In the genomic region with DNA sequence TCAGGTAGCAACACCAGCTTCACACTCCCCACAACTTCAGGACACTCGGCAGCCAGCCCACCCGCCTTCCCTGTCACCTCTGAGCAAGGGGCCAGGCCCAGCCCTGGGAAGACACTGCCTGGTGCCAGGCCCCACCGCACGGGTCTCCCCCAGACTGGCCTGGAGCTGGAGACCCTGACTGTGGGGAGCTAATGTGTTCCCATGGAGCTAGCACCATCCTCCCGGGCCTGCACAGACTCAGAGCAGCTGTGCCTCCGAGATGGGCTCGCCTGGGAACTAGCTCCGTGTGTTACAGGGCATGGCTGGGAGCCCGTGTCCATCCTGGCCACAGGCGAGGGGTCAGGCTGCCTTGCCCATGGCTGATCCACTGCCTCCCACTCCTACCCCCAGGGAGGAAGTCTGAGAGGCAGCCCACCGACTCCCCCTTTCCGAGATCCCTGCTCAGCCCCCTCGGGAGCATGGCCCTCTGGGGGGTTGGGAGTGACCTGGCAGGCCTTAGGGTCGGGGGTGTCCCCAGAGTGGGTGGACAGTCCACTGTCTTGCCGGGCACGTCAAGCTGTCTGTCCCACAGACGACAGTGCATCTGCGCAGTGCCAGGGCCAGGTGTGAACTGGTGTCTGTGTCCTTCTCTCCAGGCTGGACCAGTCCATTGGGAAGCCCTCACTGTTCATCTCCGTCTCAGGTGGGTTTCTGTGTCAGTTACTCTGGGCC, we compare ENCODE assay signal across 14 cellular contexts.
DNase-seq lines count a peak whose midpoint lies in the region; ATAC-seq and TF ChIP-seq lines count a peak whose summit lies in the region.
"Had no signal": no experiment of that assay in that cellular context is flagged by ENCODE, and none has a peak within 500 bp of the region (broad histone marks: within the 10 kb centered on the region; RNA-seq: fewer than 3 reads in every experiment).

No MANE protein-coding gene starts in this region.

- no peak overlapping the region for H3K14ac ChIP-seq in mesenchymal stem cell (ENCODE audit: low read length in 2 of 2)

- H3K18ac ChIP-seq in mesenchymal stem cell (ENCODE audit: low read depth in 1 of 2, low read length in 2 of 2): peak overlapping the region in 1 of 2 experiments; percentile 42

- H3K36me3 ChIP-seq in cardiac muscle cell: no peaks in the 10 kb centered on the region
- peaks cover 0 to 4% of the 10 kb centered on the region in 2 donors for H3K36me3 ChIP-seq in adrenal gland (replicated peaks in 1 of 2)
- no peaks in the 10 kb centered on the region for H3K36me3 ChIP-seq in mesenchymal stem cell (ENCODE audit: control insufficient read depth in 1 of 2, insufficient read depth in 2 of 2, low read depth in 1 of 2, low read length in 2 of 2)

- intact Hi-C loops in right cardiac atrium (cut with DNase I): loop anchor here in 1 of 4 donors (10.0 kb wide), 1 partner anchor 232 kb away; no protein-coding TSS in a partner anchor
- intact Hi-C loops in adrenal gland (cut with DNase I): no loop called here

- peak overlapping the region; percentile 4 for H4K91ac ChIP-seq in mesenchymal stem cell (ENCODE audit: low read length)

- no peak overlapping the region for H3K9ac ChIP-seq in mesenchymal stem cell (ENCODE audit: low read length)
- H3K9ac ChIP-seq: GM23248 had no signal

- no peak overlapping the region for H3K4me2 ChIP-seq in mesenchymal stem cell (ENCODE audit: low read length, poor library complexity, severe bottlenecking)
- H3K4me2 ChIP-seq: PC-9 had no signal

- H3K79me1 ChIP-seq in mesenchymal stem cell (replicated peaks; ENCODE audit: low read length, poor library complexity, severe bottlenecking): no peaks in the 10 kb centered on the region

- ATAC-seq in right cardiac atrium: no peak
- ATAC-seq: heart right ventricle; stimulated activated naive CD8-positive, alpha-beta T cell treated with anti-CD3 and anti-CD28 coated beads, Interleukin-15, amount 100 ng/mL, for 72 hours had no signal

- H2AK5ac ChIP-seq in mesenchymal stem cell (ENCODE audit: low read length, severe bottlenecking): no peak overlapping the region

- H2BK120ac ChIP-seq in mesenchymal stem cell (ENCODE audit: low read depth, low read length): no peak overlapping the region

- H3K9me3 ChIP-seq in cardiac muscle cell (ENCODE audit: low read depth): no peaks in the 10 kb centered on the region
- H3K9me3 ChIP-seq in right cardiac atrium (ENCODE audit: control insufficient read depth, low read length): no peaks in the 10 kb centered on the region
- H3K9me3 ChIP-seq in adrenal gland (replicated peaks in 1 of 3): no peaks in the 10 kb centered on the region
- no peaks in the 10 kb centered on the region for H3K9me3 ChIP-seq in mesenchymal stem cell (ENCODE audit: control insufficient read depth, low read length)
- H3K9me3 ChIP-seq: heart right ventricle had no signal

- H3K4me3 Mint-ChIP-seq in type B pancreatic cell: no peak overlapping the region
- H3K4me3 Mint-ChIP-seq: stimulated activated naive CD8-positive, alpha-beta T cell treated with anti-CD3 and anti-CD28 coated beads, Interleukin-15, amount 100 ng/mL, for 72 hours; T-helper 1 cell treated with Interleukin-12 subunit alpha and Interleukin-12 subunit beta and Interleukin-4 antibody, amounts not matched to agents 30 μg/mL and 1 μg/mL, for 36 hours had no signal

- H3K27me3 Mint-ChIP-seq in type B pancreatic cell: peaks cover 8% of the 10 kb centered on the region
- H3K27me3 Mint-ChIP-seq: stimulated activated naive CD8-positive, alpha-beta T cell treated with anti-CD3 and anti-CD28 coated beads, Interleukin-15, amount 100 ng/mL, for 72 hours had no signal

- WGBS in right cardiac atrium: 93% methylated on average over 19 of the region's 19 CpGs
- 89 to 93% (median 91%) methylated on average over 4 to 19 of the region's 19 CpGs for WGBS in adrenal gland, 4 donors
- 90% methylated on average over 19 of the region's 19 CpGs for WGBS in mesenchymal stem cell

- in situ Hi-C loops in G401 (cut with HindIII; ENCODE audit: low sequenced_read_pairs): no loop called here

- no peaks in the 10 kb centered on the region for H3K9me3 Mint-ChIP-seq in type B pancreatic cell
- H3K9me3 Mint-ChIP-seq: stimulated activated naive CD8-positive, alpha-beta T cell treated with anti-CD3 and anti-CD28 coated beads, Interleukin-15, amount 100 ng/mL, for 72 hours; T-helper 1 cell treated with Interleukin-12 subunit alpha and Interleukin-12 subunit beta and Interleukin-4 antibody, amounts not matched to agents 30 μg/mL and 1 μg/mL, for 36 hours had no signal

- H3K27ac ChIP-seq in cardiac muscle cell (peak overlapping the region; percentile 92), right cardiac atrium (ENCODE audit: low read length) (no peak overlapping the region), adrenal gland (peak overlapping the region in 3 of 5 donors; percentile 85 to 99 (median 90)), mesenchymal stem cell (ENCODE audit: low read length, poor library complexity, severe bottlenecking) (no peak overlapping the region)
- H3K27ac ChIP-seq: GM23248, heart right ventricle, PC-9 had no signal

- no peak for DNase-seq in cardiac muscle cell (ENCODE audit: low read depth in 1 of 2, low spot score in 1 of 2)
- no peak for DNase-seq in right cardiac atrium
- peak in 6 of 7 donors; percentile 9 to 60 (median 22) for DNase-seq in adrenal gland
- DNase-seq in mesenchymal stem cell: no peak
- DNase-seq in type B pancreatic cell (ENCODE audit: extremely low spot score, unreplicated experiment): peak; percentile 65
- DNase-seq in G401 (ENCODE audit: low spot score): no peak
- DNase-seq in NCI-H1105 (lab: John Stamatoyannopoulos, UW): no peak
- no peak for DNase-seq in AML-193 (lab: John Stamatoyannopoulos, UW)
- DNase-seq: NCI-H226 had no signal

- no peaks in the 10 kb centered on the region for H3K36me3 Mint-ChIP-seq in type B pancreatic cell

- H3K4me1 Mint-ChIP-seq in type B pancreatic cell (ENCODE audit: unreplicated experiment): peaks cover 8% of the 10 kb centered on the region

- H3K27me3 ChIP-seq in cardiac muscle cell (no peaks in the 10 kb centered on the region), right cardiac atrium (ENCODE audit: control insufficient read depth, insufficient read depth) (no peaks in the 10 kb centered on the region), adrenal gland (no peaks in the 10 kb centered on the region), mesenchymal stem cell (ENCODE audit: control insufficient read depth in 1 of 2, insufficient read depth in 1 of 2, low read length in 2 of 2) (peaks cover 0 to 31% of the 10 kb centered on the region in 2 experiments)
- H3K27me3 ChIP-seq: heart right ventricle had no signal

- H4K8ac ChIP-seq in mesenchymal stem cell (ENCODE audit: low read length): no peak overlapping the region

- H2BK5ac ChIP-seq in mesenchymal stem cell (ENCODE audit: low read depth, low read length, poor library complexity, severe bottlenecking): no peak overlapping the region

- peak overlapping the region; percentile 60 for H2BK15ac ChIP-seq in mesenchymal stem cell (ENCODE audit: low read depth, poor library complexity, severe bottlenecking)

- H2BK12ac ChIP-seq in mesenchymal stem cell (ENCODE audit: low read length in 2 of 2): peak overlapping the region in 1 of 2 experiments; percentile 33

- H3K4ac ChIP-seq in mesenchymal stem cell (ENCODE audit: low read depth in 1 of 2, low read length in 2 of 2): peak overlapping the region in 1 of 2 experiments; percentile 2

- no peak for TF ChIP-seq CTCF in cardiac muscle cell (IDR thresholded peaks at IDR 0.05; ENCODE audit: low read depth, low read length)
- TF ChIP-seq CTCF in adrenal gland (IDR thresholded peaks at IDR 0.05): no peak
- TF ChIP-seq CTCF in type B pancreatic cell (conservative IDR thresholded peaks at IDR 0.05): no peak

- no peak overlapping the region for H3K23ac ChIP-seq in mesenchymal stem cell (ENCODE audit: low read length in 2 of 2)

- TF ChIP-seq POLR2A in adrenal gland (IDR thresholded peaks at IDR 0.05): no peak

- no peak overlapping the region for H2AFZ ChIP-seq in mesenchymal stem cell (ENCODE audit: low read depth, low read length)
- H2AFZ ChIP-seq: GM23248, PC-9 had no signal

- no peak overlapping the region for H3K27ac Mint-ChIP-seq in type B pancreatic cell
- H3K27ac Mint-ChIP-seq: stimulated activated naive CD8-positive, alpha-beta T cell treated with anti-CD3 and anti-CD28 coated beads, Interleukin-15, amount 100 ng/mL, for 72 hours; T-helper 1 cell treated with Interleukin-12 subunit alpha and Interleukin-12 subunit beta and Interleukin-4 antibody, amounts not matched to agents 30 μg/mL and 1 μg/mL, for 36 hours had no signal

- H3K4me1 ChIP-seq in cardiac muscle cell (ENCODE audit: low read depth) (peaks cover 48% of the 10 kb centered on the region), right cardiac atrium (ENCODE audit: control insufficient read depth, insufficient read depth, low read length) (peaks cover 19% of the 10 kb centered on the region), adrenal gland (replicated peaks in 1 of 2) (peaks cover 48 to 49% of the 10 kb centered on the region in 2 donors), mesenchymal stem cell (ENCODE audit: control insufficient read depth, insufficient read depth, low read depth, low read length) (peaks cover 38% of the 10 kb centered on the region)

- H3K4me3 ChIP-seq in cardiac muscle cell: no peak overlapping the region
- H3K4me3 ChIP-seq in right cardiac atrium (ENCODE audit: low read length): no peak overlapping the region
- H3K4me3 ChIP-seq in adrenal gland: no peak overlapping the region
- no peak overlapping the region for H3K4me3 ChIP-seq in mesenchymal stem cell (ENCODE audit: insufficient read depth in 1 of 2, low read depth in 1 of 2, low read length in 2 of 2)
- H3K4me3 ChIP-seq: GM23248, heart right ventricle, PC-9 had no signal

Comparison
In these comparisons a context has a peak if more than half of its experiments do, and no peak if none do; other contexts are left out.
1. H3K27ac ChIP-seq: peak in cardiac muscle cell (single experiment) and adrenal gland (3 of 5); none in right cardiac atrium (single experiment) and mesenchymal stem cell (single experiment).
2. DNase-seq: peak in adrenal gland (6 of 7) and type B pancreatic cell (single experiment); none in cardiac muscle cell (0 of 2), right cardiac atrium (0 of 3), mesenchymal stem cell (single experiment), G401 (single experiment), NCI-H1105 (single experiment) and AML-193 (0 of 2).